In genomic region chr12:55797068-55797467, GRCh38 we compare ENCODE assay signal across 9 cellular contexts. TPM values are rescaled to one million over a fixed set of nuclear protein-coding genes. Genes with fewer than 3 reads are reported as not detected.
DNase-seq lines count a peak whose midpoint lies in the region; ATAC-seq, FAIRE-seq and TF ChIP-seq lines count a peak whose summit lies in the region.
"Had no signal": no experiment of that assay in that cellular context is flagged by ENCODE, and none has a peak within 500 bp of the region (broad histone marks: within the 10 kb centered on the region; RNA-seq: fewer than 3 reads in every experiment).

No MANE protein-coding gene starts in this region.

- peaks cover 4% of the 10 kb centered on the region for H3K4me1 Mint-ChIP-seq in T-helper 17 cell

- WGBS in heart right ventricle, 2 donors = 49 to 51% methylated on average over 5 of the region's 5 CpGs

- ATAC-seq in T-helper 17 cell = no peak
- ATAC-seq in heart right ventricle = peak in 3 of 8 donors; percentile 45 to 72 (median 61)
- no peak for ATAC-seq in HG03565 (IDR thresholded peaks at IDR 0.05; ENCODE audit: unreplicated experiment)

- peaks cover 0 to 100% (median 56%) of the 10 kb centered on the region in 9 donors for H3K36me3 ChIP-seq in heart right ventricle

- intact Hi-C loops in heart right ventricle (cut with DNase I) = loop anchor here in 8 of 10 donors (2.0 to 10.0 kb wide), 7 partner anchors 45 to 60 kb away; partner anchors contain the start of gene GDF11 (in 3 of the 8)

- no peaks in the 10 kb centered on the region for H3K9me3 ChIP-seq in T-helper 17 cell (ENCODE audit: control insufficient read depth, low read length, poor library complexity, severe bottlenecking)
- H3K9me3 ChIP-seq in heart right ventricle = no peaks in the 10 kb centered on the region
- H3K9me3 ChIP-seq: SJSA1 had no signal

- TF ChIP-seq CTCF in D721Med (IDR thresholded peaks at IDR 0.05; ENCODE audit: insufficient read depth, missing control alignments) (peak; percentile 61), heart right ventricle (IDR thresholded peaks at IDR 0.05) (peak in 8 of 9 donors; percentile 13 to 67 (median 54))

- H3K27me3 Mint-ChIP-seq in T-helper 17 cell = no peaks in the 10 kb centered on the region

- no peak overlapping the region for H3K4me3 ChIP-seq in heart right ventricle
- H3K4me3 ChIP-seq: SJSA1 had no signal

- H3K27ac Mint-ChIP-seq in T-helper 17 cell = peak overlapping the region; percentile 74

- no peak overlapping the region for H3K4me3 Mint-ChIP-seq in T-helper 17 cell

- H3K27ac ChIP-seq in heart right ventricle = no peak overlapping the region
- H3K27ac ChIP-seq: SJSA1 had no signal

- H3K27me3 ChIP-seq in heart right ventricle = no peaks in the 10 kb centered on the region
- H3K27me3 ChIP-seq: SJSA1 had no signal

- peaks cover 0 to 11% (median 0%) of the 10 kb centered on the region in 9 donors for H3K4me1 ChIP-seq in heart right ventricle
- H3K4me1 ChIP-seq: SJSA1 had no signal

- peaks cover 5% of the 10 kb centered on the region for H3K36me3 Mint-ChIP-seq in T-helper 17 cell (ENCODE audit: low read depth)

- FAIRE-seq in D721Med (lab: Jason Lieb, UNC) = no peak
- FAIRE-seq in GM12891 (lab: Jason Lieb, UNC) = no peak

- DNase-seq in D721Med (ENCODE audit: insufficient read length, low spot score) (no peak), HT-29 (ENCODE audit: low spot score) (peak; percentile 45), T-helper 17 cell (no peak), heart right ventricle (peak in 1 of 2 donors; percentile 19), smooth muscle cell of the brain vasculature (ENCODE audit: low read depth, low spot score) (peak; percentile 23), SKM-1 (lab: John Stamatoyannopoulos, UW; ENCODE audit: unreplicated experiment) (no peak), GM12891 (ENCODE audit: insufficient read length, low spot score) (no peak)

- TF ChIP-seq POLR2A in GM12891 (IDR thresholded peaks at IDR 0.05; ENCODE audit: low read depth, low read length) = no peak

TF ChIP-seq in GM12891, 5 proteins besides CTCF, POLR2A, EP300 and RAD21:
- no peak for TF ChIP-seq POU2F2 (IDR thresholded peaks at IDR 0.05; ENCODE audit: low read depth, low read length)
- TF ChIP-seq SPI1 (IDR thresholded peaks at IDR 0.05; ENCODE audit: low read depth, low read length) = no peak
- TF ChIP-seq PAX5 (IDR thresholded peaks at IDR 0.05; ENCODE audit: insufficient read depth, low read length, severe bottlenecking) = no peak
- no peak for TF ChIP-seq TAF1 (IDR thresholded peaks at IDR 0.05; ENCODE audit: low read depth, low read length)
- no peak for TF ChIP-seq POLR2AphosphoS5 (IDR thresholded peaks at IDR 0.05; ENCODE audit: low read depth, low read length)

RNA-seq across cellular contexts. Expression of gene SARNP, which starts 20.5 kb away (rescaled TPM):
- total RNA-seq in HT-29 (2014; rRNA removed; shearing (Covaris generic)) = 39.3 and 47.7 TPM in 2 replicates
- total RNA-seq in T-helper 17 cell = 10 to 100 TPM; 37.3 to 38.5 TPM
- total RNA-seq in heart right ventricle = 10 to 100 TPM; 47.5 to 58.0 (median 53.2) TPM
- 100 to 1,000 TPM in 1 of 2 donors, 10 to 100 TPM in 1; 90.3 to 136 TPM for polyA plus RNA-seq in heart right ventricle
- 138 TPM for polyA plus RNA-seq in GM12891 (2012; ENCODE audit: low read depth, missing spikeins)

RNA-seq across cellular contexts. Expression of gene ORMDL2, which starts 20.8 kb away (rescaled TPM):
- 35.1 and 46.6 TPM in 2 replicates for total RNA-seq in HT-29 (2014; rRNA removed; shearing (Covaris generic))
- total RNA-seq in T-helper 17 cell = 10 to 100 TPM; 16.3 to 20.5 TPM
- 10 to 100 TPM; 10.3 to 36.9 (median 17.4) TPM for total RNA-seq in heart right ventricle
- polyA plus RNA-seq in heart right ventricle = 10 to 100 TPM; 33.7 to 82.9 TPM
- 30.6 TPM for polyA plus RNA-seq in GM12891 (2012; ENCODE audit: low read depth, missing spikeins)

RNA-seq across cellular contexts. Expression of gene DNAJC14, which starts 32.3 kb away (rescaled TPM):
- 30.3 and 35.7 TPM in 2 replicates for total RNA-seq in HT-29 (2014; rRNA removed; shearing (Covaris generic))
- total RNA-seq in T-helper 17 cell (10 to 100 TPM; 15.2 to 20.5 TPM), heart right ventricle (10 to 100 TPM; 12.5 to 20.8 (median 17.0) TPM)
- 10 to 100 TPM in 1 of 2 donors, 1 to 10 TPM in 1; 7.9 to 15.7 TPM for polyA plus RNA-seq in heart right ventricle
- 16.1 TPM for polyA plus RNA-seq in GM12891 (2012; ENCODE audit: low read depth, missing spikeins)

RNA-seq across cellular contexts. Expression of gene MMP19, which starts 45.7 kb away (rescaled TPM):
- total RNA-seq in HT-29 (2014; rRNA removed; shearing (Covaris generic)) = not detected in 2 replicates
- total RNA-seq in T-helper 17 cell = not detected
- total RNA-seq in heart right ventricle = 10 to 100 TPM in 2 of 10 donors, 1 to 10 TPM in 4, under 1 TPM in 4; 0.72 to 11.5 (median 1.8) TPM
- 1 to 10 TPM; 4.3 to 6.0 TPM for polyA plus RNA-seq in heart right ventricle
- 0.05 TPM for polyA plus RNA-seq in GM12891 (2012; ENCODE audit: low read depth, missing spikeins)

RNA-seq across cellular contexts. Expression of gene GDF11, which starts 54.1 kb away (rescaled TPM):
- total RNA-seq in HT-29 (2014; rRNA removed; shearing (Covaris generic)) = 2.0 and 3.8 TPM in 2 replicates
- 1 to 10 TPM; 6.7 to 9.5 TPM for total RNA-seq in T-helper 17 cell
- 10 to 100 TPM in 8 of 10 donors, 1 to 10 TPM in 2; 6.2 to 17.6 (median 12.4) TPM for total RNA-seq in heart right ventricle
- polyA plus RNA-seq in heart right ventricle = 1 to 10 TPM; 3.2 to 8.3 TPM
- 8.0 TPM for polyA plus RNA-seq in GM12891 (2012; ENCODE audit: low read depth, missing spikeins)

Comparison
In these comparisons a context has a peak if more than half of its experiments do, and no peak if none do; other contexts are left out.
1. DNase-seq: peak in HT-29 (single experiment) and smooth muscle cell of the brain vasculature (single experiment); none in D721Med (single experiment), T-helper 17 cell (0 of 3), SKM-1 (single experiment) and GM12891 (single experiment).